11 cellular contexts compared by ENCODE assay signal in the genomic region with DNA sequence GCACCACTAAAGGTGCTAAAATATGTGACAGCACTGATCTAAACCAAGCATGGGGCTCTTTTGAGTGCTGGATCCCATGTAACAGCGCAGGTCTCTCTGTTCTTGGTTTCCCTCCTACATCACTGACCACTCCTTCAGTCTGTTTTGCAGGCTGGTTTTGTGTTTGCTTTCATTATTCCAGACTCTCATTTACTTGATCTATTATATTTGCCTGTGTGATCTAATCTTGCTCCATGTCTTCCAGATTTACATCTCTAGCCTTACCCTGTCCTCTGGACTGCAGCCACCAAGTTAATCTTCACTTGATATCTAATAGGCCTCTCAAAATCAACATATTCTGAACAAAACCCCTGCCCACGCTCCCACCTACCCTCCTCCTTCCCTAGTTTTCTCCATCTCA. TPM values are rescaled to one million over a fixed set of nuclear protein-coding genes. Genes with fewer than 3 reads are reported as not detected.
DNase-seq lines count a peak whose midpoint lies in the region; ATAC-seq and TF ChIP-seq lines count a peak whose summit lies in the region.
"Had no signal": no experiment of that assay in that cellular context is flagged by ENCODE, and none has a peak within 500 bp of the region (broad histone marks: within the 10 kb centered on the region; RNA-seq: fewer than 3 reads in every experiment).

No MANE protein-coding gene starts in this region.

- ATAC-seq in GM18502 (IDR thresholded peaks at IDR 0.05; ENCODE audit: poor library complexity, unreplicated experiment) (peak; percentile 3), gastrocnemius medialis (no peak)

- CTCF ChIA-PET in SK-N-SH (lab: Yijun Ruan, JAX): interaction anchor here (1.9 kb wide), 1 partner anchor 15 kb away, joined by 6 read pairs; no protein-coding TSS in a partner anchor

- H3K79me2 ChIP-seq in SK-N-SH (ENCODE audit: insufficient read depth): peaks cover 79% of the 10 kb centered on the region

- POLR2A ChIA-PET in SK-N-SH (lab: Yijun Ruan, JAX): interaction anchor here (0.5 kb wide), 1 partner anchor 9 kb away, joined by 3 read pairs; no protein-coding TSS in a partner anchor

- H3K4me1 ChIP-seq in SK-N-SH (ENCODE audit: control insufficient read depth in 1 of 2, insufficient read depth in 2 of 2, low read depth in 1 of 2, low read length in 1 of 2): peaks cover 0 to 27% of the 10 kb centered on the region in 2 experiments; a peak in 3 of 4 replicates
- H3K4me1 ChIP-seq in gastrocnemius medialis: no peaks in the 10 kb centered on the region
- no peaks in the 10 kb centered on the region for H3K4me1 ChIP-seq in ovary (ENCODE audit: insufficient read depth)

- no peaks in the 10 kb centered on the region for H3K9me2 ChIP-seq in SK-N-SH

- H3K4me3 ChIP-seq in SK-N-SH (ENCODE audit: low read depth in 2 of 2, low read length in 1 of 2): peak overlapping the region in 1 of 2 experiments; percentile 25; a peak in 2 of 4 replicates
- H3K4me3 ChIP-seq in gastrocnemius medialis: no peak overlapping the region
- no peak overlapping the region for H3K4me3 ChIP-seq in ovary
- H3K4me3 ChIP-seq: mucosa of descending colon had no signal

- H3K36me3 ChIP-seq in SK-N-SH (replicated peaks in 1 of 2; ENCODE audit: control insufficient read depth in 1 of 2, insufficient read depth in 2 of 2, low read length in 1 of 2) (peaks cover 15 to 57% of the 10 kb centered on the region in 2 experiments), gastrocnemius medialis (peaks cover 2 to 10% of the 10 kb centered on the region in 2 donors), ovary (no peaks in the 10 kb centered on the region)

- H3K9ac ChIP-seq in SK-N-SH: peak overlapping the region; percentile 26; the same call in 1 of the 2 replicates

- TF ChIP-seq EP300 in SK-N-SH (IDR thresholded peaks at IDR 0.05; ENCODE audit: borderline replicate concordance in 1 of 2, low read depth in 1 of 2, low read length in 1 of 2): no peak; a peak in 1 of 4 replicates
- TF ChIP-seq EP300 in ovary (IDR thresholded peaks at IDR 0.05): no peak

- peak overlapping the region; percentile 70 for H3K4me2 ChIP-seq in SK-N-SH

- H3K9me3 ChIP-seq in SK-N-SH: no peaks in the 10 kb centered on the region
- no peaks in the 10 kb centered on the region for H3K9me3 ChIP-seq in gastrocnemius medialis
- H3K9me3 ChIP-seq in ovary: no peaks in the 10 kb centered on the region
- H3K9me3 ChIP-seq: mucosa of descending colon had no signal

- intact Hi-C loops in gastrocnemius medialis (cut with DNase I; ENCODE audit: low total_unique reads) (no loop called here), ovary (cut with DNase I) (loop anchor here in 2 of 4 donors (10.0 kb wide), 1 partner anchor 154 kb away; a partner anchor contains a TSS)

- WGBS in SK-N-SH (ENCODE audit: low lambda C conversion rate): 61% methylated on average over 2 of the region's 2 CpGs
- WGBS in ovary, 3 donors: 83 to 89% (median 88%) methylated on average over 2 of the region's 2 CpGs

- in situ Hi-C loops in gastrocnemius medialis (cut with MboI; ENCODE audit: low sequenced_read_pairs in 4 of 4): no loop called here

- 0 out of 2 replicates have a peak overlapping the region, but pooled peaks have one; percentile 22 for H2AFZ ChIP-seq in SK-N-SH (ENCODE audit: low read depth)

- H3K27me3 ChIP-seq in SK-N-SH (ENCODE audit: insufficient read depth): no peaks in the 10 kb centered on the region
- H3K27me3 ChIP-seq in gastrocnemius medialis: no peaks in the 10 kb centered on the region
- no peaks in the 10 kb centered on the region for H3K27me3 ChIP-seq in ovary

- peak overlapping the region; percentile 59 for H3K27ac ChIP-seq in 22Rv1
- H3K27ac ChIP-seq in SK-N-SH (ENCODE audit: low read depth in 2 of 2, low read length in 1 of 2): peak overlapping the region; percentile 66 to 75; a peak in 3 of 4 replicates
- peak overlapping the region; percentile 68 for H3K27ac ChIP-seq in epithelial cell of prostate
- H3K27ac ChIP-seq in gastrocnemius medialis: no peak overlapping the region
- no peak overlapping the region for H3K27ac ChIP-seq in ovary

- DNase-seq in SK-N-SH: no peak
- DNase-seq in epithelial cell of prostate (ENCODE audit: low read depth, low spot score): no peak
- DNase-seq in Kasumi-1 (lab: John Stamatoyannopoulos, UW): no peak
- no peak for DNase-seq in gastrocnemius medialis
- DNase-seq in NK-92 treated with Interleukin-12 subunit alpha and Interleukin-12 subunit beta, amount 100 ng/mL, for 24 hours (lab: John Stamatoyannopoulos, UW): no peak
- no peak for DNase-seq in ovary
- DNase-seq: NCI-H2227 treated with DMSO at 0.1 percent for 48 hours, SHP77 had no signal

- TF ChIP-seq CTCF in 22Rv1 (IDR thresholded peaks at IDR 0.05) (no peak), SK-N-SH (IDR thresholded peaks at IDR 0.05) (no peak), gastrocnemius medialis (IDR thresholded peaks at IDR 0.05 in 4 of 5, conservative IDR thresholded peaks at IDR 0.05 in 1 of 5) (no peak), ovary (IDR thresholded peaks at IDR 0.05) (no peak)

- TF ChIP-seq POLR2A in gastrocnemius medialis (IDR thresholded peaks at IDR 0.05) (no peak), ovary (IDR thresholded peaks at IDR 0.05) (no peak)

- H3F3A ChIP-seq in SK-N-SH (replicated peaks; ENCODE audit: insufficient read depth): peaks cover 65% of the 10 kb centered on the region

- H4K20me1 ChIP-seq in SK-N-SH (ENCODE audit: insufficient read depth): no peaks in the 10 kb centered on the region

- no peak for TF ChIP-seq RAD21 in SK-N-SH (IDR thresholded peaks at IDR 0.05; ENCODE audit: low read length)

TF ChIP-seq in SK-N-SH, 30 proteins besides CTCF, POLR2A, EP300 and RAD21:
- TF ChIP-seq, protein P1, sequence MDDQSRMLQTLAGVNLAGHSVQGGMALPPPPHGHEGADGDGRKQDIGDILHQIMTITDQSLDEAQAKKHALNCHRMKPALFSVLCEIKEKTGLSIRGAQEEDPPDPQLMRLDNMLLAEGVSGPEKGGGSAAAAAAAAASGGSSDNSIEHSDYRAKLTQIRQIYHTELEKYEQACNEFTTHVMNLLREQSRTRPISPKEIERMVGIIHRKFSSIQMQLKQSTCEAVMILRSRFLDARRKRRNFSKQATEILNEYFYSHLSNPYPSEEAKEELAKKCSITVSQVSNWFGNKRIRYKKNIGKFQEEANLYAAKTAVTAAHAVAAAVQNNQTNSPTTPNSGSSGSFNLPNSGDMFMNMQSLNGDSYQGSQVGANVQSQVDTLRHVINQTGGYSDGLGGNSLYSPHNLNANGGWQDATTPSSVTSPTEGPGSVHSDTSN (IDR thresholded peaks at IDR 0.05): peak; percentile 35; the same call in 1 of the 2 replicates
- no peak for TF ChIP-seq MXI1 (IDR thresholded peaks at IDR 0.05; ENCODE audit: low read depth, low read length)
- TF ChIP-seq, protein P2, sequence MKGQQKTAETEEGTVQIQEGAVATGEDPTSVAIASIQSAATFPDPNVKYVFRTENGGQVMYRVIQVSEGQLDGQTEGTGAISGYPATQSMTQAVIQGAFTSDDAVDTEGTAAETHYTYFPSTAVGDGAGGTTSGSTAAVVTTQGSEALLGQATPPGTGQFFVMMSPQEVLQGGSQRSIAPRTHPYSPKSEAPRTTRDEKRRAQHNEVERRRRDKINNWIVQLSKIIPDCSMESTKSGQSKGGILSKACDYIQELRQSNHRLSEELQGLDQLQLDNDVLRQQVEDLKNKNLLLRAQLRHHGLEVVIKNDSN (IDR thresholded peaks at IDR 0.05; ENCODE audit: borderline replicate concordance, low read depth): no peak
- TF ChIP-seq, protein P3, sequence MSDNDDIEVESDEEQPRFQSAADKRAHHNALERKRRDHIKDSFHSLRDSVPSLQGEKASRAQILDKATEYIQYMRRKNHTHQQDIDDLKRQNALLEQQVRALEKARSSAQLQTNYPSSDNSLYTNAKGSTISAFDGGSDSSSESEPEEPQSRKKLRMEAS (IDR thresholded peaks at IDR 0.05; ENCODE audit: low read depth): no peak
- TF ChIP-seq FOXJ3 (CRISPR knock-in tag; IDR thresholded peaks at IDR 0.05): no peak
- no peak for TF ChIP-seq FOXM1 (IDR thresholded peaks at IDR 0.05; ENCODE audit: low read depth)
- TF ChIP-seq GABPA (IDR thresholded peaks at IDR 0.05; ENCODE audit: low read depth): no peak
- TF ChIP-seq TEAD4 (IDR thresholded peaks at IDR 0.05; ENCODE audit: borderline replicate concordance, insufficient read depth): no peak
TF ChIP-seq in SK-N-SH: peak in this region for 1.

RNA-seq across cellular contexts. Expression of a gene that starts 8.6 kb away (rescaled TPM):
- polyA plus RNA-seq in SK-N-SH (2012; rRNA removed): 75.6 and 141 TPM in 2 replicates
- polyA plus RNA-seq in SK-N-SH (2012; cell fraction: cytosol; rRNA removed): 90.9 and 104 TPM in 2 replicates
- 70.1 and 139 TPM in 2 replicates for polyA plus RNA-seq in SK-N-SH (2012; cell fraction: nucleus; rRNA removed)
- total RNA-seq in gastrocnemius medialis: 1 to 10 TPM; 1.1 to 5.6 (median 2.8) TPM
- 10 to 100 TPM in 5 of 7 donors, 1 to 10 TPM in 2; 8.5 to 53.4 (median 27.9) TPM for total RNA-seq in ovary
- 100 to 1,000 TPM in 1 of 2 donors, 10 to 100 TPM in 1; 10.5 to 122 TPM for polyA plus RNA-seq in ovary

RNA-seq across cellular contexts. Expression of a gene that starts 22.2 kb away (rescaled TPM):
- 13.8 and 16.1 TPM in 2 replicates for polyA plus RNA-seq in SK-N-SH (2012; rRNA removed)
- polyA plus RNA-seq in SK-N-SH (2012; cell fraction: cytosol; rRNA removed): 19.3 and 30.3 TPM in 2 replicates
- polyA plus RNA-seq in SK-N-SH (2012; cell fraction: nucleus; rRNA removed): 8.8 and 19.2 TPM in 2 replicates
- total RNA-seq in gastrocnemius medialis: 10 to 100 TPM; 26.8 to 43.1 (median 34.8) TPM
- total RNA-seq in ovary: 10 to 100 TPM; 26.2 to 69.1 (median 48.7) TPM
- polyA plus RNA-seq in ovary: 10 to 100 TPM; 12.1 to 29.0 TPM

Comparison
In these comparisons a context has a peak if more than half of its experiments do, and no peak if none do; other contexts are left out.
1. H3K27ac ChIP-seq: peak in 22Rv1 (single experiment), SK-N-SH (2 of 2) and epithelial cell of prostate (single experiment); none in gastrocnemius medialis (0 of 4) and ovary (0 of 2).